In the genomic region with DNA sequence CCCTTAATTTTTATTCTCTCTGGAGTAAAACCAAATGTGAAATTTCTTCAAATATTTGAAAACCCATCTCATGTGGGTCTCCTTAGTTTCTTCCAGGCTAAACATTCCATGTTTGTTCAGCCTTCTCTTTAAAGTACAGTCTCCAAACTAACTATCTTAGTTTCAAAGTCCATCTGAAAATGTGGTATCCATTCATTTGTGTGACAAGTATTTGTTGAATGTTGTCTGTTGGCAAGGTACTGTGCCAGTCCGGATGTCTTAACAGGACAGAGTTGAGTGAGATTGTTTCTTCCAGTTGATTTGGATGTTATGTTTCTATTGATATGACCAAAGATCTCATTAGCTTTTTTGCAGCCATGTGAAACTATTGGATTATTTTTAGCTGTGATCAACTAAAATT, we compare ENCODE assay signal across 8 cellular contexts.
"Had no signal": no experiment of that assay in that cellular context is flagged by ENCODE, and none has a peak within 500 bp of the region (broad histone marks: within the 10 kb centered on the region; RNA-seq: fewer than 3 reads in every experiment).

No MANE protein-coding gene starts in this region.

- FAIRE-seq: H54, K562 had no signal

- H2AFZ ChIP-seq: GM23338 had no signal

- H3K4me2 ChIP-seq: GM23338, KMS-11 had no signal

- DNase-seq: H9, HCEC 1CT, IMR-90 had no signal

- H3K27ac ChIP-seq: HL-60, KMS-11 had no signal

- H3K4me3 ChIP-seq: GM23338, K562 had no signal

- H3K9ac ChIP-seq: KMS-11 had no signal

- ATAC-seq: GM23338, K562 had no signal
